10 cellular contexts compared by ENCODE assay signal in genomic region chr2:176291768-176292393, GRCh38. TPM values are rescaled to one million over a fixed set of nuclear protein-coding genes. Genes with fewer than 3 reads are reported as not detected.
DNase-seq lines count a peak whose midpoint lies in the region; ATAC-seq and TF ChIP-seq lines count a peak whose summit lies in the region.
"Had no signal": no experiment of that assay in that cellular context is flagged by ENCODE, and none has a peak within 500 bp of the region (broad histone marks: within the 10 kb centered on the region; RNA-seq: fewer than 3 reads in every experiment).

No MANE protein-coding gene starts in this region.

- no peak overlapping the region for H3K4me3 ChIP-seq in SJCRH30
- H3K4me3 ChIP-seq: SJSA1 had no signal

- peak overlapping the region; percentile 38 for H3K27ac Mint-ChIP-seq in activated CD4-positive, alpha-beta T cell treated with anti-CD3 and anti-CD28 coated beads, Interleukin-2, amount 10 ng/mL, durations not matched to agents 24 days and 14 days
- H3K27ac Mint-ChIP-seq in nephron: peak overlapping the region in 2 of 3 experiments; percentile 59 to 60

- H3K27me3 Mint-ChIP-seq in activated CD4-positive, alpha-beta T cell treated with anti-CD3 and anti-CD28 coated beads, Interleukin-2, amount 10 ng/mL, durations not matched to agents 24 days and 14 days: no peaks in the 10 kb centered on the region
- no peaks in the 10 kb centered on the region for H3K27me3 Mint-ChIP-seq in nephron (ENCODE audit: low read depth)

- H3K36me3 ChIP-seq in SJCRH30: no peaks in the 10 kb centered on the region
- H3K36me3 ChIP-seq: SJSA1 had no signal

- peak; percentile 89 for ATAC-seq in GM21786 (IDR thresholded peaks at IDR 0.05; ENCODE audit: unreplicated experiment)
- peak; percentile 84 for ATAC-seq in HG03520 (IDR thresholded peaks at IDR 0.05; ENCODE audit: unreplicated experiment)

- H3K4me1 Mint-ChIP-seq in activated CD4-positive, alpha-beta T cell treated with anti-CD3 and anti-CD28 coated beads, Interleukin-2, amount 10 ng/mL, durations not matched to agents 24 days and 14 days: peaks cover 26% of the 10 kb centered on the region
- H3K4me1 Mint-ChIP-seq in nephron: peaks cover 33% of the 10 kb centered on the region

- no peak for TF ChIP-seq CTCF in nephron (IDR thresholded peaks at IDR 0.05; ENCODE audit: unreplicated experiment in 3 of 3)

- H3K9me3 Mint-ChIP-seq in activated CD4-positive, alpha-beta T cell treated with anti-CD3 and anti-CD28 coated beads, Interleukin-2, amount 10 ng/mL, durations not matched to agents 24 days and 14 days: peaks cover 3% of the 10 kb centered on the region
- no peaks in the 10 kb centered on the region for H3K9me3 Mint-ChIP-seq in nephron

- no peak overlapping the region for H3K27ac ChIP-seq in SJCRH30
- H3K27ac ChIP-seq: SJSA1 had no signal

- H3K9me3 ChIP-seq in SJCRH30 (replicated peaks): no peaks in the 10 kb centered on the region
- H3K9me3 ChIP-seq: SJSA1 had no signal

- no peaks in the 10 kb centered on the region for H3K27me3 ChIP-seq in SJCRH30
- H3K27me3 ChIP-seq: SJSA1 had no signal

- H3K4me1 ChIP-seq in SJCRH30: no peaks in the 10 kb centered on the region

- peak overlapping the region; percentile 21 for H3K4me3 Mint-ChIP-seq in activated CD4-positive, alpha-beta T cell treated with anti-CD3 and anti-CD28 coated beads, Interleukin-2, amount 10 ng/mL, durations not matched to agents 24 days and 14 days
- no peak overlapping the region for H3K4me3 Mint-ChIP-seq in nephron

- peaks cover 7% of the 10 kb centered on the region for H3K36me3 Mint-ChIP-seq in activated CD4-positive, alpha-beta T cell treated with anti-CD3 and anti-CD28 coated beads, Interleukin-2, amount 10 ng/mL, durations not matched to agents 24 days and 14 days (ENCODE audit: low read depth)
- H3K36me3 Mint-ChIP-seq in nephron (ENCODE audit: low read depth): no peaks in the 10 kb centered on the region

- intact Hi-C loops in activated CD4-positive, alpha-beta T cell treated with anti-CD3 and anti-CD28 coated beads, Interleukin-2, amount 10 ng/mL, durations not matched to agents 24 days and 14 days (cut with micrococcal nuclease): loop anchor here (2.0 kb wide), 1 partner anchor 23 kb away; the partner anchor contains the start of gene MTX2

- peak; percentile 59 for DNase-seq in activated CD4-positive, alpha-beta T cell treated with anti-CD3 and anti-CD28 coated beads, Interleukin-2, amount 10 ng/mL, durations not matched to agents 24 days and 14 days
- no peak for DNase-seq in activated CD4-positive, alpha-beta T cell treated with anti-CD3 and anti-CD28 coated beads, Interleukin-2, amount 50 U/mL, for 1 hour
- DNase-seq in NCI-H1417 treated with DMSO at 0.1 percent for 48 hours (lab: John Stamatoyannopoulos, UW) (no peak), SJCRH30 (no peak)
- DNase-seq in activated CD4-positive, alpha-beta T cell treated with anti-CD3 and anti-CD28 coated beads, Interleukin-2, amount 50 U/mL, for 4 hours: no peak
- DNase-seq: aorta had no signal

RNA-seq across cellular contexts. Expression of gene MTX2, which starts 22.6 kb away (rescaled TPM):
- 29.9 and 30.7 TPM in 2 replicates for total RNA-seq in activated CD4-positive, alpha-beta T cell treated with anti-CD3 and anti-CD28 coated beads, Interleukin-2, amount 10 ng/mL, durations not matched to agents 24 days and 14 days
- total RNA-seq in SJCRH30 (2014; rRNA removed; shearing (Covaris generic)): 38.0 and 39.3 TPM in 2 replicates
